ENCODE assay signal across 8 cellular contexts in the genomic region with DNA sequence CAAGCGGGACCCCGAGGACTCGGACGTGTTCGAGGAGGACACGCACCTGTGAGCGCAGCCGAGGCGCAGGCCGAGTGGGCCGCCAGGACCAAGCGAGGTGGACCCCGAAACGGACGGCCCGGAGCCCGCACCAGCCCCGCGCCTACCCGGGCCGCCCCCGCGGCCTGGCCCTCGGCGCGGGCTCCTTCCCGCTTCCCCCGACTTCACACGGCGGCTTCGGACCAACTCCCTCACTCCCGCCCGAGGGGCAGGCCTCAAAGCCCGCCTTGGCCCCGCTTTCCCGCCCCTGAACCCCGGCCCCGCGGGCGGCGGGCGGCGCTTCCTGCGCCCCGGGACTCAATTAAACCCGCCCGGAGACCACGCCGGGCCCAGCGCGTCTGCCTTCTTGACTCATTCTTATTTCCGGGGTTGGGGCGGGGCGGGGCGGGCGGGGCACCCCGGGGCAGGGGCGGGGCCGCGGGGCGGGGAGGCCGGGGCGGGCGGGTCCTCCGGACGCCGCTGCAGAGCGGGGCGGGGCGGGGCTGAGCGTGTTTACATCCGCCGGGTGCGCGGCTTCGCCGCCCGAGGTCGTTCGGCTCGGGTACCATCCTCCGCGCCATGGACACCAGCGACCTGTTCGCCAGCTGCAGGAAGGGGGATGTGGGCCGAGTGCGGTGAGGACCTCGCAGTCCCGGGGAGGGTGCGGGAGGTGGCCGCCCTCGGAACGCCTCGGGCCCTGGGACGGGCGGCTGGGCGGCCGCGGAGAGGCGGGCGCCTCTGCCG. TPM values are rescaled to one million over a fixed set of nuclear protein-coding genes. Genes with fewer than 3 reads are reported as not detected.
A peak's percentile ranks its signal among the peaks of the same experiment; 100 is the strongest.
DNase-seq lines count a peak whose midpoint lies in the region; ATAC-seq and TF ChIP-seq lines count a peak whose summit lies in the region.

A gene (plus strand): TSS at position 524 of the 762 bp plus-strand sequence. CDS start 74 bp downstream, at position 598.

- peaks cover 5% of the 10 kb centered on the region for H3K36me3 Mint-ChIP-seq in endothelial cell (ENCODE audit: low read depth, unreplicated experiment)

- no peak within 1 kb of the TSS for H3K27ac Mint-ChIP-seq in endothelial cell (ENCODE audit: unreplicated experiment)

- peaks cover 9% of the 10 kb centered on the region for H3K4me1 Mint-ChIP-seq in endothelial cell (ENCODE audit: unreplicated experiment)

- ATAC-seq in GM19395 (IDR thresholded peaks at IDR 0.05; ENCODE audit: unreplicated experiment), result peak; percentile 71

- peaks cover 13% of the 10 kb centered on the region for H3K27me3 Mint-ChIP-seq in endothelial cell (ENCODE audit: unreplicated experiment)

- H3K9me3 Mint-ChIP-seq in endothelial cell (ENCODE audit: unreplicated experiment), result no peaks in the 10 kb centered on the region

- TF ChIP-seq CTCF in endothelial cell (IDR thresholded peaks at IDR 0.05; ENCODE audit: unreplicated experiment), result no peak

- peak within 1 kb of the TSS; percentile 83 for H3K4me3 Mint-ChIP-seq in endothelial cell (ENCODE audit: unreplicated experiment)

- peak in 11 of 14 donors; percentile 29 to 82 (median 67) for DNase-seq in C1 segment of cervical spinal cord (lab: John Stamatoyannopoulos, UW)
- peak; percentile 86 for DNase-seq in HK-2 (ENCODE audit: unreplicated experiment)
- DNase-seq in NOMO-1 treated with DMSO at 0.1 percent for 48 hours (lab: John Stamatoyannopoulos, UW; ENCODE audit: unreplicated experiment), result peak; percentile 79
- DNase-seq in activated CD8-positive, alpha-beta memory T cell treated with anti-CD3 and anti-CD28 coated beads, Interleukin-2, amount 50 U/mL, for 1 hour (ENCODE audit: extremely low read depth), result peak; percentile 49
- DNase-seq in endothelial cell (ENCODE audit: low spot score), result peak; percentile 66
- DNase-seq in midbrain (lab: John Stamatoyannopoulos, UW), result peak; percentile 68
- peak; percentile 78 to 83 for DNase-seq in stimulated activated CD8-positive, alpha-beta memory T cell treated with anti-CD3 and anti-CD28 coated beads, Interleukin-2, amount 100 ng/mL, for 48 hours (ENCODE audit: low read depth in 2 of 2)

RNA-seq across cellular contexts. Expression of the gene that starts here (rescaled TPM):
- 8.7 TPM for total RNA-seq in endothelial cell (ENCODE audit: unreplicated experiment)

Comparison
In these comparisons a context has a peak if more than half of its experiments do, and no peak if none do; other contexts are left out.
1. Peak in every context shown above with its lines: DNase-seq and ATAC-seq.